ENCODE assay signal across 35 cellular contexts in the genomic region with DNA sequence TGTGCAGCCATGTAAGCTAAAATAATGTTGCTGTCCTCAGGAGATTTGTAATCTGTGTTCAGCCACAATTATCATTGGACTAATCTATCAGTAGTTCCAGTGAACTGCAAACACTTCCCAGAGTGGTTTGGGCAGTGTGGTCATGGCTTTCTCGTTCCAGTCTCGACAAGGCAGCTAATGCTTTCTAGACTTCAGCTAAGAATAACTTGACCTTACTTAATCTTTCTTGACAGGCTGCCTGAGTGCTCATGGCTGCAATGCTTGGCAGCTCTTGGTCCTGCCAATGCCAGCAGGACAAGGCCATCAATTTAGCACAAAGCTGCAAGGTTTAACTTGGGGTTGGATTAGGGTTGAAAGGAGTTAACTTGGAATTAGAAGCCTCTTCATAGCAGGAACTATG. TPM values are rescaled to one million over a fixed set of nuclear protein-coding genes. Genes with fewer than 3 reads are reported as not detected.
DNase-seq lines count a peak whose midpoint lies in the region; ATAC-seq, FAIRE-seq and TF ChIP-seq lines count a peak whose summit lies in the region.
"Had no signal": no experiment of that assay in that cellular context is flagged by ENCODE, and none has a peak within 500 bp of the region (broad histone marks: within the 10 kb centered on the region; RNA-seq: fewer than 3 reads in every experiment).

No MANE protein-coding gene starts in this region.

- H3K4me1 ChIP-seq in astrocyte (ENCODE audit: insufficient read depth, low read length): no peaks in the 10 kb centered on the region
- H3K4me1 ChIP-seq: A549, breast epithelium, prostate gland had no signal

- H3K9ac ChIP-seq in astrocyte (ENCODE audit: low read length): no peak overlapping the region

- peak; percentile 97 for ATAC-seq in left ventricle myocardium superior
- no peak for ATAC-seq in GM18907 (IDR thresholded peaks at IDR 0.05; ENCODE audit: unreplicated experiment)
- ATAC-seq: A549; activated naive CD8-positive, alpha-beta T cell treated with anti-CD3 and anti-CD28 coated beads, Interleukin-2, amount 50 U/mL, for 24 hours; activated T-cell treated with anti-CD3 and anti-CD28 coated beads, Interleukin-2, amount 50 U/mL, for 72 hours; SK-N-SH treated with all-trans-retinoic acid at 6 μM for 48 hours; stimulated activated naive B cell treated with anti-CD40 and anti-IgM and Interleukin-4, amounts not matched to agents 10 μg/mL and 1 μg/mL and 100 μg/mL, for 72 hours; T-helper 17 cell had no signal

- no peaks in the 10 kb centered on the region for H3K27me3 ChIP-seq in astrocyte (ENCODE audit: insufficient read depth, low read length)
- H3K27me3 ChIP-seq: breast epithelium, neutrophil had no signal

- TF ChIP-seq CTCF in astrocyte (IDR thresholded peaks at IDR 0.05; ENCODE audit: insufficient read depth, low read depth, low read length) (no peak), HFFc6 (IDR thresholded peaks at IDR 0.05) (no peak)

- DNase-seq in G401 (ENCODE audit: low spot score): peak; percentile 4
- peak; percentile 14 for DNase-seq in astrocyte (ENCODE audit: low read depth)
- peak; percentile 67 for DNase-seq in left ventricle myocardium superior
- peak; percentile 71 for DNase-seq in retina
- no peak for DNase-seq in NCI-H2029 treated with DMSO at 0.1 percent for 48 hours (lab: John Stamatoyannopoulos, UW)
- DNase-seq in HFFc6: no peak
- no peak for DNase-seq in NCI-H2196 (lab: John Stamatoyannopoulos, UW; ENCODE audit: unreplicated experiment)
- DNase-seq: activated CD4-positive, alpha-beta memory T cell treated with anti-CD3 and anti-CD28 coated beads for 36 hours; activated CD4-positive, CD25-positive, alpha-beta regulatory T cell treated with anti-CD3 and anti-CD28 coated beads, Interleukin-2, amount 50 U/mL, for 72 hours; activated naive CD8-positive, alpha-beta T cell treated with anti-CD3 and anti-CD28 coated beads, Interleukin-2, amount 50 U/mL, for 24 hours; activated T-cell treated with anti-CD3 and anti-CD28 coated beads, Interleukin-2, amount 50 U/mL, for 72 hours; CD4-positive, alpha-beta T cell; DND-41; effector CD4-positive, alpha-beta T cell; NCI-H1092; NCI-H1694; NCI-H2171 treated with DMSO at 0.1 percent for 48 hours; NCI-H524; stimulated activated naive B cell treated with anti-CD40 and anti-IgM and Interleukin-4, amounts not matched to agents 10 μg/mL and 1 μg/mL and 100 μg/mL, for 72 hours; T-helper 17 cell had no signal

- no peaks in the 10 kb centered on the region for H3K9me3 Mint-ChIP-seq in astrocyte (ENCODE audit: unreplicated experiment)
- H3K9me3 Mint-ChIP-seq in HFFc6: no peaks in the 10 kb centered on the region
- H3K9me3 Mint-ChIP-seq: activated CD4-positive, alpha-beta memory T cell treated with anti-CD3 and anti-CD28 coated beads for 36 hours; activated naive CD8-positive, alpha-beta T cell treated with anti-CD3 and anti-CD28 coated beads, Interleukin-2, amount 50 U/mL, for 24 hours; activated T-cell treated with anti-CD3 and anti-CD28 coated beads, Interleukin-2, amount 50 U/mL, for 72 hours; CD4-positive, alpha-beta T cell; IgD-negative memory B cell; stimulated activated naive B cell treated with anti-CD40 and anti-IgM and Interleukin-4, amounts not matched to agents 10 μg/mL and 1 μg/mL and 100 μg/mL, for 72 hours had no signal

- H3K4me3 Mint-ChIP-seq in astrocyte (ENCODE audit: unreplicated experiment) (no peak overlapping the region), HFFc6 (no peak overlapping the region)
- H3K4me3 Mint-ChIP-seq: activated CD4-positive, alpha-beta memory T cell treated with anti-CD3 and anti-CD28 coated beads for 36 hours; activated naive CD8-positive, alpha-beta T cell treated with anti-CD3 and anti-CD28 coated beads, Interleukin-2, amount 50 U/mL, for 24 hours; activated T-cell treated with anti-CD3 and anti-CD28 coated beads, Interleukin-2, amount 50 U/mL, for 72 hours; CD4-positive, alpha-beta T cell; IgD-negative memory B cell; stimulated activated naive B cell treated with anti-CD40 and anti-IgM and Interleukin-4, amounts not matched to agents 10 μg/mL and 1 μg/mL and 100 μg/mL, for 72 hours; T-helper 17 cell had no signal

- no peak overlapping the region for H3K4me3 ChIP-seq in astrocyte (ENCODE audit: insufficient read depth, low read depth, low read length)
- H3K4me3 ChIP-seq: A549, breast epithelium, prostate gland had no signal

- H3K79me2 ChIP-seq in astrocyte (ENCODE audit: insufficient read depth, low read length): no peaks in the 10 kb centered on the region

- H4K20me1 ChIP-seq in astrocyte (ENCODE audit: insufficient read depth, low read length): no peaks in the 10 kb centered on the region

- no peak for FAIRE-seq in astrocyte (lab: Jason Lieb, UNC)
- FAIRE-seq: A549, colon, GM18507, H1, TTC549, urothelium cell line had no signal

- no peak overlapping the region for H3K27ac ChIP-seq in astrocyte (ENCODE audit: low read depth, low read length)
- H3K27ac ChIP-seq: A549, breast epithelium, neutrophil, prostate gland had no signal

- no peak overlapping the region for H2AFZ ChIP-seq in astrocyte (ENCODE audit: low read depth, low read length)

- in situ Hi-C loops in G401 (cut with HindIII; ENCODE audit: low sequenced_read_pairs): no loop called here

- H3K27ac Mint-ChIP-seq in astrocyte (ENCODE audit: unreplicated experiment) (no peak overlapping the region), HFFc6 (no peak overlapping the region)
- H3K27ac Mint-ChIP-seq: activated CD4-positive, alpha-beta memory T cell treated with anti-CD3 and anti-CD28 coated beads for 36 hours; activated naive CD8-positive, alpha-beta T cell treated with anti-CD3 and anti-CD28 coated beads, Interleukin-2, amount 50 U/mL, for 24 hours; activated T-cell treated with anti-CD3 and anti-CD28 coated beads, Interleukin-2, amount 50 U/mL, for 72 hours; CD4-positive, alpha-beta T cell; IgD-negative memory B cell; stimulated activated naive B cell treated with anti-CD40 and anti-IgM and Interleukin-4, amounts not matched to agents 10 μg/mL and 1 μg/mL and 100 μg/mL, for 72 hours; T-helper 17 cell had no signal

- H3K27me3 Mint-ChIP-seq in astrocyte (ENCODE audit: low read depth, unreplicated experiment): peaks cover 19% of the 10 kb centered on the region
- peaks cover 26% of the 10 kb centered on the region for H3K27me3 Mint-ChIP-seq in HFFc6 (ENCODE audit: insufficient read depth)
- H3K27me3 Mint-ChIP-seq: activated naive CD8-positive, alpha-beta T cell treated with anti-CD3 and anti-CD28 coated beads, Interleukin-2, amount 50 U/mL, for 24 hours; CD4-positive, alpha-beta T cell had no signal

- H3K36me3 Mint-ChIP-seq in astrocyte (ENCODE audit: low read depth, unreplicated experiment) (no peaks in the 10 kb centered on the region), HFFc6 (ENCODE audit: low read depth) (no peaks in the 10 kb centered on the region)
- H3K36me3 Mint-ChIP-seq: activated CD4-positive, alpha-beta memory T cell treated with anti-CD3 and anti-CD28 coated beads for 36 hours; IgD-negative memory B cell; stimulated activated naive B cell treated with anti-CD40 and anti-IgM and Interleukin-4, amounts not matched to agents 10 μg/mL and 1 μg/mL and 100 μg/mL, for 72 hours had no signal

- no peaks in the 10 kb centered on the region for H3K4me1 Mint-ChIP-seq in astrocyte (ENCODE audit: low read depth, unreplicated experiment)
- H3K4me1 Mint-ChIP-seq in HFFc6 (ENCODE audit: low read depth): no peaks in the 10 kb centered on the region

- intact Hi-C loops in left ventricle myocardium superior (cut with micrococcal nuclease): no loop called here

- no peaks in the 10 kb centered on the region for H3K36me3 ChIP-seq in astrocyte (ENCODE audit: insufficient read depth, low read length)
- H3K36me3 ChIP-seq: breast epithelium, neutrophil, prostate gland had no signal

- H3K4me2 ChIP-seq in astrocyte (ENCODE audit: low read length): no peak overlapping the region
- H3K4me2 ChIP-seq: A549 had no signal

- H3K9me3 ChIP-seq in astrocyte (ENCODE audit: insufficient read depth, low read depth, low read length): no peaks in the 10 kb centered on the region
- H3K9me3 ChIP-seq: A549, breast epithelium, neutrophil, prostate gland had no signal

RNA-seq across cellular contexts. Expression of a gene that starts 32.8 kb away (rescaled TPM):
- total RNA-seq in G401 (2014; rRNA removed; shearing (Covaris generic)): not detected in 2 replicates
- total RNA-seq in astrocyte: 0.19 TPM in 1 of 2 replicates, not detected in the other
- not detected for total RNA-seq in left ventricle myocardium superior
- not detected for total RNA-seq in HFFc6 (2021; fragmentation: NEBNext Ultra II Directional; extraction: Animal tissue kit (Norgen Biotek cat#: 25700))
- total RNA-seq: breast epithelium, mesenteric fat pad, skeletal muscle tissue, T-helper 17 cell had no signal

RNA-seq across cellular contexts. Expression of a gene that starts 50.9 kb away (rescaled TPM):
- not detected in 2 replicates for total RNA-seq in G401 (2014; rRNA removed; shearing (Covaris generic))
- total RNA-seq in astrocyte (not detected in 2 replicates), left ventricle myocardium superior (not detected)
- not detected for total RNA-seq in HFFc6 (2021; fragmentation: NEBNext Ultra II Directional; extraction: Animal tissue kit (Norgen Biotek cat#: 25700))
- total RNA-seq: activated CD4-positive, alpha-beta memory T cell treated with anti-CD3 and anti-CD28 coated beads for 36 hours; H1; temporal lobe had no signal

Comparison
In these comparisons a context has a peak if more than half of its experiments do, and no peak if none do; other contexts are left out.
1. DNase-seq: peak in G401 (single experiment), astrocyte (single experiment), left ventricle myocardium superior (single experiment) and retina (single experiment); none in NCI-H2029 treated with DMSO at 0.1 percent for 48 hours (single experiment), HFFc6 (single experiment) and NCI-H2196 (single experiment).